Comparison of ENCODE assay signal across 26 cellular contexts in genomic region chr3:122898298-122898697, GRCh38.
"Had no signal": no experiment of that assay in that cellular context is flagged by ENCODE, and none has a peak within 500 bp of the region (broad histone marks: within the 10 kb centered on the region; RNA-seq: fewer than 3 reads in every experiment).

No MANE protein-coding gene starts in this region.

- H3K9me3 ChIP-seq: adrenal gland, Peyer's patch had no signal

- H3K27ac Mint-ChIP-seq: activated CD8-positive, alpha-beta T cell treated with anti-CD3 and anti-CD28 coated beads, Interleukin-2, amount 10 ng/mL, durations not matched to agents 7 days and 5 days; activated naive CD8-positive, alpha-beta T cell treated with anti-CD3 and anti-CD28 coated beads, Interleukin-2, amount 10 ng/mL, durations not matched to agents 7 days and 5 days; T-helper 17 cell; WTC11 had no signal

- H3K36me3 ChIP-seq: adrenal gland, Peyer's patch had no signal

- H3K4me1 ChIP-seq: adrenal gland, Peyer's patch had no signal

- H3K36me3 Mint-ChIP-seq: activated naive CD8-positive, alpha-beta T cell treated with anti-CD3 and anti-CD28 coated beads, Interleukin-2, amount 10 ng/mL, durations not matched to agents 7 days and 5 days; WTC11 had no signal

- H3K4me3 Mint-ChIP-seq: activated CD8-positive, alpha-beta T cell treated with anti-CD3 and anti-CD28 coated beads, Interleukin-2, amount 10 ng/mL, durations not matched to agents 7 days and 5 days; activated naive CD8-positive, alpha-beta T cell treated with anti-CD3 and anti-CD28 coated beads, Interleukin-2, amount 10 ng/mL, durations not matched to agents 7 days and 5 days; central memory CD8-positive, alpha-beta T cell; T-helper 17 cell; WTC11 had no signal

- ATAC-seq: activated CD8-positive, alpha-beta T cell treated with anti-CD3 and anti-CD28 coated beads, Interleukin-2, amount 10 ng/mL, durations not matched to agents 7 days and 5 days; K562; T-helper 17 cell; WTC11 had no signal

- H3K27me3 ChIP-seq: adrenal gland, Peyer's patch had no signal

- H3K27ac ChIP-seq: adrenal gland, Peyer's patch, RWPE1 had no signal

- FAIRE-seq: K562 had no signal

- H3K4me3 ChIP-seq: adrenal gland, K562, Peyer's patch had no signal

- H3K9me3 Mint-ChIP-seq: activated naive CD8-positive, alpha-beta T cell treated with anti-CD3 and anti-CD28 coated beads, Interleukin-2, amount 10 ng/mL, durations not matched to agents 7 days and 5 days; central memory CD8-positive, alpha-beta T cell; WTC11 had no signal

- DNase-seq: activated CD4-positive, alpha-beta T cell treated with anti-CD3 and anti-CD28 coated beads for 48 hours; activated CD4-positive, alpha-beta T cell treated with anti-CD3 and anti-CD28 coated beads, Interleukin-2, amount 50 U/mL, for 4 hours; activated CD4-positive, CD25-positive, alpha-beta regulatory T cell treated with anti-CD3 and anti-CD28 coated beads, Interleukin-2, amount 50 U/mL, for 72 hours; activated CD8-positive, alpha-beta memory T cell treated with anti-CD3 and anti-CD28 coated beads, Interleukin-2, amount 50 U/mL, for 48 hours; activated CD8-positive, alpha-beta T cell treated with anti-CD3 and anti-CD28 coated beads, Interleukin-2, amount 10 ng/mL, durations not matched to agents 7 days and 5 days; activated naive CD4-positive, alpha-beta T cell treated with anti-CD3 and anti-CD28 coated beads, Interleukin-2, amount 50 U/mL, for 16 hours; activated naive CD8-positive, alpha-beta T cell treated with anti-CD3 and anti-CD28 coated beads, Interleukin-2, amount 10 ng/mL, durations not matched to agents 7 days and 5 days; activated T-cell treated with anti-CD3 and anti-CD28 coated beads, Interleukin-2, amount 50 U/mL, for 1 hour; adrenal gland; aorta; Karpas-422; NCI-H1105 treated with DMSO at 0.1 percent for 48 hours; NCI-H1436 treated with DMSO at 0.1 percent for 48 hours; NCI-H2081; NCI-H226; NCI-H510A; NCI-H526 treated with DMSO at 0.1 percent for 48 hours; NCI-H82; Peyer's patch; SHP77 treated with DMSO at 0.1 percent for 48 hours; T-helper 17 cell; T-helper 9 cell had no signal
